8 cellular contexts compared by ENCODE assay signal in genomic region chr10:6678211-6678803, GRCh38.
DNase-seq lines count a peak whose midpoint lies in the region; ATAC-seq and TF ChIP-seq lines count a peak whose summit lies in the region.

No MANE protein-coding gene starts in this region.

- peaks cover 10% of the 10 kb centered on the region for H3K4me1 Mint-ChIP-seq in activated CD8-positive, alpha-beta memory T cell treated with anti-CD3 and anti-CD28 coated beads, Interleukin-2, amount 10 ng/mL, durations not matched to agents 7 days and 5 days
- H3K4me1 Mint-ChIP-seq in neural crest cell: no peaks in the 10 kb centered on the region

- no peaks in the 10 kb centered on the region for H3K4me1 ChIP-seq in esophagus muscularis mucosa

- peaks cover 0 to 3% (median 0%) of the 10 kb centered on the region in 4 donors for H3K9me3 ChIP-seq in esophagus muscularis mucosa

- ATAC-seq in activated CD8-positive, alpha-beta memory T cell treated with anti-CD3 and anti-CD28 coated beads, Interleukin-2, amount 10 ng/mL, durations not matched to agents 7 days and 5 days: peak; percentile 69
- no peak for ATAC-seq in HG03135 (IDR thresholded peaks at IDR 0.05; ENCODE audit: unreplicated experiment)
- no peak for ATAC-seq in esophagus mucosa

- TF ChIP-seq EP300 in esophagus muscularis mucosa (IDR thresholded peaks at IDR 0.05): no peak

- H3K9me3 Mint-ChIP-seq in activated CD8-positive, alpha-beta memory T cell treated with anti-CD3 and anti-CD28 coated beads, Interleukin-2, amount 10 ng/mL, durations not matched to agents 7 days and 5 days (ENCODE audit: low read depth): no peaks in the 10 kb centered on the region
- H3K9me3 Mint-ChIP-seq in neural crest cell: no peaks in the 10 kb centered on the region

- peaks cover 0 to 10% (median 0%) of the 10 kb centered on the region in 4 donors for H3K27me3 ChIP-seq in esophagus muscularis mucosa

- intact Hi-C loops in esophagus muscularis mucosa (cut with DNase I): no loop called here

- H3K4me3 Mint-ChIP-seq in activated CD8-positive, alpha-beta memory T cell treated with anti-CD3 and anti-CD28 coated beads, Interleukin-2, amount 10 ng/mL, durations not matched to agents 7 days and 5 days: no peak overlapping the region
- no peak overlapping the region for H3K4me3 Mint-ChIP-seq in neural crest cell

- H3K27me3 Mint-ChIP-seq in activated CD8-positive, alpha-beta memory T cell treated with anti-CD3 and anti-CD28 coated beads, Interleukin-2, amount 10 ng/mL, durations not matched to agents 7 days and 5 days: peaks cover 60% of the 10 kb centered on the region
- H3K27me3 Mint-ChIP-seq in neural crest cell (ENCODE audit: low read depth): peaks cover 47% of the 10 kb centered on the region

- WGBS in esophagus muscularis mucosa: 25% methylated on average over 9 of the region's 9 CpGs

- H3K27ac ChIP-seq in esophagus muscularis mucosa (replicated peaks in 1 of 4): no peak overlapping the region

- CTCF ChIA-PET in activated CD8-positive, alpha-beta memory T cell treated with anti-CD3 and anti-CD28 coated beads, Interleukin-2, amount 10 ng/mL, durations not matched to agents 7 days and 5 days (lab: Charles Lee): interaction anchor here (0.7 to 3.3 kb wide), 15 partner anchors 8 to 272 kb away, joined by 3 to 18 read pairs (median 6); no protein-coding TSS in a partner anchor

- DNase-seq in ELR (ENCODE audit: low read depth): peak; percentile 50
- DNase-seq in NB4 (ENCODE audit: low read depth): peak; percentile 54
- peak; percentile 70 for DNase-seq in activated CD8-positive, alpha-beta memory T cell treated with anti-CD3 and anti-CD28 coated beads, Interleukin-2, amount 10 ng/mL, durations not matched to agents 7 days and 5 days
- DNase-seq in esophagus muscularis mucosa (ENCODE audit: extremely low spot score): no peak
- DNase-seq in neural crest cell (ENCODE audit: low read depth, low spot score): peak; percentile 53
- DNase-seq in stromal cell of bone marrow (ENCODE audit: low read depth): peak; percentile 6

- TF ChIP-seq POLR2A in NB4 (IDR thresholded peaks at IDR 0.05; ENCODE audit: extremely low read depth, insufficient read length) (no peak), esophagus muscularis mucosa (IDR thresholded peaks at IDR 0.05; ENCODE audit: low read depth) (no peak)

- H3K27ac Mint-ChIP-seq in activated CD8-positive, alpha-beta memory T cell treated with anti-CD3 and anti-CD28 coated beads, Interleukin-2, amount 10 ng/mL, durations not matched to agents 7 days and 5 days: no peak overlapping the region
- no peak overlapping the region for H3K27ac Mint-ChIP-seq in neural crest cell (ENCODE audit: unreplicated experiment)

- H3K36me3 ChIP-seq in esophagus muscularis mucosa: no peaks in the 10 kb centered on the region

- TF ChIP-seq CTCF in NB4 (IDR thresholded peaks at IDR 0.05; ENCODE audit: low read depth, low read length) (peak; percentile 58), esophagus muscularis mucosa (IDR thresholded peaks at IDR 0.05) (peak; percentile 45 to 59 (median 59)), neural crest cell (conservative IDR thresholded peaks at IDR 0.05) (peak; percentile 81)

- no peak overlapping the region for H3K4me3 ChIP-seq in NB4 (ENCODE audit: low read depth, low read length)
- H3K4me3 ChIP-seq in esophagus muscularis mucosa: no peak overlapping the region

- no peaks in the 10 kb centered on the region for H3K36me3 Mint-ChIP-seq in activated CD8-positive, alpha-beta memory T cell treated with anti-CD3 and anti-CD28 coated beads, Interleukin-2, amount 10 ng/mL, durations not matched to agents 7 days and 5 days
- H3K36me3 Mint-ChIP-seq in neural crest cell (ENCODE audit: low read depth): no peaks in the 10 kb centered on the region
